Comparison of ENCODE assay signal across 8 cellular contexts in genomic region chr3:30649572-30650310, GRCh38. TPM values are rescaled to one million over a fixed set of nuclear protein-coding genes. Genes with fewer than 3 reads are reported as not detected.
A peak's percentile ranks its signal among the peaks of the same experiment; 100 is the strongest.
DNase-seq lines count a peak whose midpoint lies in the region; ATAC-seq and TF ChIP-seq lines count a peak whose summit lies in the region.

No MANE protein-coding gene starts in this region.

- H3K4me1 Mint-ChIP-seq in stimulated activated effector memory CD8-positive, alpha-beta T cell treated with anti-CD3 and anti-CD28 coated beads, Interleukin-12 subunit alpha, Interleukin-12 subunit beta, amount 100 ng/mL, for 72 hours, result peaks cover 81% of the 10 kb centered on the region

- no peak overlapping the region for H3K4me3 Mint-ChIP-seq in stimulated activated effector memory CD8-positive, alpha-beta T cell treated with anti-CD3 and anti-CD28 coated beads, Interleukin-12 subunit alpha, Interleukin-12 subunit beta, amount 100 ng/mL, for 72 hours

- peak; percentile 58 for DNase-seq in BJ (ENCODE audit: low read depth)
- peak in 1 of 2 experiments; percentile 91 for DNase-seq in HL-60 (ENCODE audit: low read depth in 1 of 2, low spot score in 1 of 2)
- peak; percentile 70 for DNase-seq in choroid plexus epithelial cell (ENCODE audit: low read depth)
- no peak for DNase-seq in stimulated activated effector memory CD8-positive, alpha-beta T cell treated with anti-CD3 and anti-CD28 coated beads, Interleukin-12 subunit alpha, Interleukin-12 subunit beta, amount 100 ng/mL, for 72 hours (ENCODE audit: low spot score in 2 of 2)
- no peak for DNase-seq in COR-L47 (lab: John Stamatoyannopoulos, UW)
- DNase-seq in NCI-H1048 (lab: John Stamatoyannopoulos, UW), result no peak

- H3K9me3 Mint-ChIP-seq in stimulated activated effector memory CD8-positive, alpha-beta T cell treated with anti-CD3 and anti-CD28 coated beads, Interleukin-12 subunit alpha, Interleukin-12 subunit beta, amount 100 ng/mL, for 72 hours, result no peaks in the 10 kb centered on the region

- CTCF ChIA-PET in BJ (lab: Yijun Ruan, JAX), result interaction anchor here (0.6 to 1.6 kb wide), 5 partner anchors 10 to 331 kb away, joined by 3 to 4 read pairs (median 4); no protein-coding TSS in a partner anchor

- peaks cover 100% of the 10 kb centered on the region for H3K36me3 Mint-ChIP-seq in stimulated activated effector memory CD8-positive, alpha-beta T cell treated with anti-CD3 and anti-CD28 coated beads, Interleukin-12 subunit alpha, Interleukin-12 subunit beta, amount 100 ng/mL, for 72 hours

- ATAC-seq in GM19455 (IDR thresholded peaks at IDR 0.05; ENCODE audit: unreplicated experiment) (peak; percentile 67), HG03097 (IDR thresholded peaks at IDR 0.05; ENCODE audit: low FRiP score, unreplicated experiment) (no peak)
- no peak for ATAC-seq in stimulated activated effector memory CD8-positive, alpha-beta T cell treated with anti-CD3 and anti-CD28 coated beads, Interleukin-12 subunit alpha, Interleukin-12 subunit beta, amount 100 ng/mL, for 72 hours

- peak overlapping the region; percentile 78 for H3K27ac ChIP-seq in HL-60 (replicated peaks)

- TF ChIP-seq CTCF in BJ (IDR thresholded peaks at IDR 0.05; ENCODE audit: insufficient read depth, low read depth, low read length) (no peak), HL-60 (IDR thresholded peaks at IDR 0.05; ENCODE audit: insufficient read depth, low read length) (no peak), choroid plexus epithelial cell (conservative IDR thresholded peaks at IDR 0.05; ENCODE audit: low read depth, low read length) (no peak)

- H3K27me3 ChIP-seq in BJ (ENCODE audit: control insufficient read depth, insufficient read depth, low read length) (no peaks in the 10 kb centered on the region), HL-60 (ENCODE audit: insufficient read depth, poor library complexity, severe bottlenecking) (no peaks in the 10 kb centered on the region)

- POLR2A ChIA-PET in BJ (lab: Charles Lee), result no interaction called here

- H3K27ac Mint-ChIP-seq in stimulated activated effector memory CD8-positive, alpha-beta T cell treated with anti-CD3 and anti-CD28 coated beads, Interleukin-12 subunit alpha, Interleukin-12 subunit beta, amount 100 ng/mL, for 72 hours, result peak overlapping the region; percentile 0

- peaks cover 7% of the 10 kb centered on the region for H3K36me3 ChIP-seq in BJ (ENCODE audit: control insufficient read depth, insufficient read depth, low read length)

- no peak overlapping the region for H3K4me3 ChIP-seq in BJ (ENCODE audit: low read depth, low read length)
- no peak overlapping the region for H3K4me3 ChIP-seq in HL-60 (replicated peaks; ENCODE audit: insufficient read depth, low read length)
- H3K4me3 ChIP-seq in choroid plexus epithelial cell (ENCODE audit: low read depth, low read length), result no peak overlapping the region

RNA-seq across cellular contexts. Expression of gene TGFBR2, which starts 43.3 kb away (rescaled TPM):
- polyA plus RNA-seq in BJ (2011; rRNA removed), result 61.0 and 73.1 TPM in 2 replicates
- polyA minus RNA-seq in BJ (2011; rRNA and poly(A)+ RNA removed), result 46.1 and 62.0 TPM in 2 replicates

Comparison
In these comparisons a context has a peak if more than half of its experiments do, and no peak if none do; other contexts are left out.
1. DNase-seq: peak in BJ (single experiment) and choroid plexus epithelial cell (single experiment); none in stimulated activated effector memory CD8-positive, alpha-beta T cell treated with anti-CD3 and anti-CD28 coated beads, Interleukin-12 subunit alpha, Interleukin-12 subunit beta, amount 100 ng/mL, for 72 hours (0 of 2), COR-L47 (single experiment) and NCI-H1048 (single experiment).